8 cellular contexts compared by ENCODE assay signal in the genomic region with DNA sequence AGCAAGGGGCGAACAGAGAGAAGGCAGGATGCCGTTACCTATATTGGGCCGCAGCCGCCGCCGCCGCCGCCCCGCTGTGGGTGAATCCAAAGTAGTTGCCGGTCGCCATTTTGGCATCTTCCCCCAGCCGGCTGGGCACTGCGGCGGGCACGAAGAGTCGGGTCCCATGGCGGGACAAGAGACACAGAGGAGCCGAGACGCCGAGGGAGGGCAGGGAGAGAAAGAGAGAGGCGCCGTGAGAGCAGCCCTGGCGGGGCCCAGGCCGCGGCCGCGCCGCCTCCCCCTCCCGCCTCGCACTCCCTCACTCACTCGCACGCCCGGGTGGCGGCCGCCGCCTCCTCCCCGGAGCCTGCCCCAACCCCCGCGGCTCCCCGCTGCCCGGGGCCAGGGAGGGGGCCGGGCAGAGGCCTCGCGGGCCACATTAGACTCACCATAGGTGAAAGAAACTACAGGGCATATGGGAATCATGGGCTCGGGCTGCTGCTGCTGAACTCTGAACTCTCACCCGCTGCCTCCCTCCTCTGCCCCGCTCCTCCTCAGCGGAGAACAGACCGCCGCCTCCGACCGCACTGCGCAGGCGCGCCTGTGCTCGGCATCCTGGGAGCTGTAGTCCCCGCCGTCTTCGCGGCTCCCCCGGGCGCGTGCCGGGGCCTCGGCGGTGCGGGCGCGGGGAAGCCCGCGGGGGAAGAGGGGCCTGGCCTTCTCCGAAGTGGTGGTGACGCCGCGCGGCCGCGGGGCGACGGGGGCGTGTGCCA. TPM values are rescaled to one million over a fixed set of nuclear protein-coding genes. Genes with fewer than 3 reads are reported as not detected.
DNase-seq lines count a peak whose midpoint lies in the region; FAIRE-seq and TF ChIP-seq lines count a peak whose summit lies in the region.

A gene (minus strand): TSS at position 550 of the 755 bp plus-strand sequence. CDS start 82 bp downstream, at position 468.

- H3K36me3 ChIP-seq in neutrophil: no peaks in the 10 kb centered on the region

- DNase-seq in GM04504 (ENCODE audit: low read depth): peak; percentile 75
- DNase-seq in HFFc6: peak; percentile 84
- DNase-seq in NAMALWA (ENCODE audit: low spot score): peak; percentile 95
- DNase-seq in SK-MEL-5 (ENCODE audit: low read depth, low spot score): peak; percentile 94
- peak; percentile 94 for DNase-seq in activated naive CD4-positive, alpha-beta T cell treated with Interleukin-2 at 50 U/mL for 16 hours
- DNase-seq in frontal cortex (ENCODE audit: low spot score in 2 of 2): peak; percentile 93 to 94

- H3K4me3 ChIP-seq in neutrophil (ENCODE audit: low read depth in 1 of 2, low read length in 1 of 2): peak within 1 kb of the TSS; percentile 83 to 86

- H3K4me1 Mint-ChIP-seq in HFFc6 (ENCODE audit: low read depth): peaks cover 41% of the 10 kb centered on the region

- peak within 1 kb of the TSS; percentile 97 for H3K27ac Mint-ChIP-seq in HFFc6

- H3K9me3 ChIP-seq in neutrophil: no peaks in the 10 kb centered on the region

- no peaks in the 10 kb centered on the region for H3K9me3 Mint-ChIP-seq in HFFc6

- peaks cover 19% of the 10 kb centered on the region for H3K36me3 Mint-ChIP-seq in HFFc6 (ENCODE audit: low read depth)

- peaks cover 18 to 20% of the 10 kb centered on the region in 2 experiments for H3K4me1 ChIP-seq in neutrophil (ENCODE audit: control insufficient read depth in 1 of 2, insufficient read depth in 1 of 2, low read depth in 1 of 2, low read length in 1 of 2)

- peaks cover 7% of the 10 kb centered on the region for H3K27me3 ChIP-seq in neutrophil

- H3K4me3 Mint-ChIP-seq in HFFc6: peak within 1 kb of the TSS; percentile 96

- FAIRE-seq in frontal cortex (lab: Jason Lieb, UNC): no peak

- TF ChIP-seq CTCF in HFFc6 (IDR thresholded peaks at IDR 0.05) (no peak), neutrophil (IDR thresholded peaks at IDR 0.05) (peak; percentile 19), subcutaneous adipose tissue (IDR thresholded peaks at IDR 0.05; ENCODE audit: low read depth) (no peak)

- in situ Hi-C loops in SK-MEL-5 (cut with HindIII; ENCODE audit: low pct_unique_long_range_greater_than_20kb, low sequenced_read_pairs): no loop called here

- H3K27ac ChIP-seq in neutrophil: peak within 1 kb of the TSS; percentile 87

- peaks cover 3% of the 10 kb centered on the region; the same call in 1 of the 2 replicates for H3K27me3 Mint-ChIP-seq in HFFc6 (ENCODE audit: insufficient read depth)

RNA-seq across cellular contexts. Expression of the gene that starts here (rescaled TPM):
- total RNA-seq in HFFc6 (2021; fragmentation: NEBNext Ultra II Directional; extraction: Animal tissue kit (Norgen Biotek cat#: 25700)): 10 to 100 TPM; 69.3 to 79.0 (median 75.9) TPM
- 105 TPM in 2 replicates for total RNA-seq in SK-MEL-5 (2014; rRNA removed; shearing (Covaris generic))
- 68.8 and 88.5 TPM in 2 replicates for polyA plus RNA-seq in SK-MEL-5 (2015; cell fraction: cytosol; rRNA removed)
- polyA plus RNA-seq in SK-MEL-5 (2015; cell fraction: nucleus; rRNA removed): 63.3 and 63.8 TPM in 2 replicates
- total RNA-seq in frontal cortex (144 TPM), subcutaneous adipose tissue (100 to 1,000 TPM in 2 of 4 donors, 10 to 100 TPM in 2; 64.6 to 142 (median 91.8) TPM)

Comparison
In these comparisons a context has a peak if more than half of its experiments do, and no peak if none do; other contexts are left out.
1. Peak in every context shown above with its lines: DNase-seq, H3K4me3 ChIP-seq and H3K27ac ChIP-seq.